Comparison of ENCODE assay signal across 9 cellular contexts in genomic region chr22:40519284-40519947, GRCh38.
DNase-seq lines count a peak whose midpoint lies in the region; ATAC-seq, FAIRE-seq and TF ChIP-seq lines count a peak whose summit lies in the region.
"Had no signal": no experiment of that assay in that cellular context is flagged by ENCODE, and none has a peak within 500 bp of the region (broad histone marks: within the 10 kb centered on the region; RNA-seq: fewer than 3 reads in every experiment).

No MANE protein-coding gene starts in this region.

- peaks cover 38% of the 10 kb centered on the region for H3K79me2 ChIP-seq in GM12878 (ENCODE audit: control insufficient read depth, insufficient read depth, low read length)

- H3K36me3 Mint-ChIP-seq in endodermal cell (ENCODE audit: low read depth): peaks cover 43% of the 10 kb centered on the region

- H3K27me3 ChIP-seq in GM12878 (replicated peaks in 1 of 2; ENCODE audit: control insufficient read depth in 2 of 2, insufficient read depth in 2 of 2, low read length in 1 of 2) (no peaks in the 10 kb centered on the region), rectal smooth muscle tissue (ENCODE audit: control insufficient read depth, insufficient read depth, low read length) (no peaks in the 10 kb centered on the region), endodermal cell (ENCODE audit: control insufficient read depth, insufficient read depth, low read length, poor library complexity, severe bottlenecking) (no peaks in the 10 kb centered on the region), psoas muscle (ENCODE audit: insufficient read depth in 3 of 3, low read length in 2 of 3) (no peaks in the 10 kb centered on the region)

- H3K27me3 Mint-ChIP-seq in endodermal cell (ENCODE audit: insufficient read depth): no peaks in the 10 kb centered on the region

- TF ChIP-seq EP300 in GM12878 (IDR thresholded peaks at IDR 0.05; ENCODE audit: borderline replicate concordance in 1 of 2, control insufficient read depth in 1 of 2, low read depth in 2 of 2, low read length in 2 of 2): no peak

- FAIRE-seq in GM12878 (lab: Jason Lieb, UNC): no peak

- H3K4me1 ChIP-seq in GM12878 (ENCODE audit: control insufficient read depth, insufficient read depth, low read length): peaks cover 18% of the 10 kb centered on the region
- peaks cover 2% of the 10 kb centered on the region for H3K4me1 ChIP-seq in rectal smooth muscle tissue (ENCODE audit: control insufficient read depth, insufficient read depth, low read length)
- no peaks in the 10 kb centered on the region for H3K4me1 ChIP-seq in endodermal cell (ENCODE audit: control insufficient read depth, insufficient read depth, low read length)
- peaks cover 4% of the 10 kb centered on the region for H3K4me1 ChIP-seq in psoas muscle

- TF ChIP-seq CTCF in GM12878 (IDR thresholded peaks at IDR 0.05 in 2 of 3, conservative IDR thresholded peaks at IDR 0.05 in 1 of 3; ENCODE audit: control insufficient read depth in 2 of 3, extremely low read depth in 1 of 3, insufficient read depth in 1 of 3, low read depth in 3 of 3, low read length in 3 of 3) (no peak), endodermal cell (conservative IDR thresholded peaks at IDR 0.05) (no peak), psoas muscle (IDR thresholded peaks at IDR 0.05) (no peak)

- H2AFZ ChIP-seq in GM12878 (ENCODE audit: control insufficient read depth, low read depth, low read length): no peak overlapping the region

- peaks cover 3% of the 10 kb centered on the region for H3K4me1 Mint-ChIP-seq in endodermal cell

- RAD21 ChIA-PET in GM12878 (lab: Charles Lee; ENCODE audit: unreplicated experiment): interaction anchor here (0.6 to 2.3 kb wide), 3 partner anchors 10 to 127 kb away, joined by 3 to 13 read pairs (median 4); no protein-coding TSS in a partner anchor

- DNase-seq in GM12878 (ENCODE audit: low read depth, low spot score): no peak
- DNase-seq in endodermal cell: no peak
- no peak for DNase-seq in psoas muscle
- no peak for DNase-seq in globus pallidus (ENCODE audit: low spot score)
- DNase-seq: stimulated activated CD4-positive, alpha-beta T cell treated with anti-CD3 and anti-CD28 coated beads, Interleukin-12 subunit alpha, Interleukin-12 subunit beta, amount 100 ng/mL, for 4 hours had no signal

- TSS peak; percentile 32 for BruUV-seq in GM12878 (replicated peaks; lab: Mats Ljungman, UMichigan)

- H3K27ac Mint-ChIP-seq in endodermal cell: no peak overlapping the region

- in situ Hi-C loops in GM12878 (cut with MboI): no loop called here

- H3K4me3 ChIP-seq in GM12878 (peak overlapping the region; percentile 48; the same call in 1 of the 2 replicates), rectal smooth muscle tissue (ENCODE audit: low read length) (peak overlapping the region; percentile 34), endodermal cell (ENCODE audit: low read length) (no peak overlapping the region), psoas muscle (no peak overlapping the region)
- H3K4me3 ChIP-seq: lung had no signal

- POLR2A ChIA-PET in GM12878 (lab: Charles Lee): interaction anchor here (0.6 to 1.6 kb wide), 9 partner anchors 11 to 117 kb away, joined by 3 to 6 read pairs (median 4); partner anchors contain the start of gene MRTFA

- H3K9me3 ChIP-seq in GM12878 (replicated peaks; ENCODE audit: control insufficient read depth, insufficient read depth, low read length) (no peaks in the 10 kb centered on the region; the same call in 1 of the 3 replicates), endodermal cell (ENCODE audit: control insufficient read depth, low read length) (peaks cover 8% of the 10 kb centered on the region), psoas muscle (no peaks in the 10 kb centered on the region)

- CTCF ChIA-PET in GM12878 (lab: Yijun Ruan, JAX): interaction anchor here (0.7 to 6.7 kb wide), 2 partner anchors 31 to 83 kb away, joined by 3 to 39 read pairs; no protein-coding TSS in a partner anchor

- no peaks in the 10 kb centered on the region for H4K20me1 ChIP-seq in GM12878 (ENCODE audit: control insufficient read depth, insufficient read depth)

- WGBS in GM12878 (ENCODE audit: insufficient coverage, insufficient replicate concordance, low lambda C conversion rate, missing lambda C conversion rate): 3% methylated on average over 5 of the region's 5 CpGs
- WGBS in endodermal cell (ENCODE audit: insufficient coverage in 1 of 2, insufficient read length in 1 of 2), 2 experiments: 91 to 93% methylated on average over 3 to 5 of the region's 5 CpGs
- 83 to 86% (median 85%) methylated on average over 5 of the region's 5 CpGs for WGBS in psoas muscle, 3 donors

- TF ChIP-seq RAD21 in GM12878 (IDR thresholded peaks at IDR 0.05; ENCODE audit: insufficient read depth, low read depth, low read length): no peak

- H3K9ac ChIP-seq in GM12878 (ENCODE audit: control insufficient read depth, insufficient read depth, low read length) (peak overlapping the region; percentile 7; the same call in 1 of the 2 replicates), rectal smooth muscle tissue (ENCODE audit: low read length) (no peak overlapping the region), endodermal cell (ENCODE audit: extremely low read depth, low read length, poor library complexity, severe bottlenecking) (no peak overlapping the region)

- intact Hi-C loops in GM12878 (cut with micrococcal nuclease; ENCODE audit: unreplicated experiment): no loop called here
- intact Hi-C loops in psoas muscle (cut with DNase I): no loop called here

- peaks cover 0 to 14% of the 10 kb centered on the region in 2 experiments for H3K36me3 ChIP-seq in GM12878 (ENCODE audit: control insufficient read depth in 2 of 2, insufficient read depth in 2 of 2, low read length in 1 of 2)
- H3K36me3 ChIP-seq in rectal smooth muscle tissue (ENCODE audit: control insufficient read depth, insufficient read depth, low read length): no peaks in the 10 kb centered on the region
- peaks cover 6% of the 10 kb centered on the region for H3K36me3 ChIP-seq in endodermal cell (ENCODE audit: control insufficient read depth, insufficient read depth, low read length)
- H3K36me3 ChIP-seq in psoas muscle (ENCODE audit: insufficient read depth in 1 of 2, low read depth in 1 of 2): peaks cover 0 to 9% of the 10 kb centered on the region in 2 donors

- H3K9me3 Mint-ChIP-seq in endodermal cell: peaks cover 2% of the 10 kb centered on the region

- H3K27ac ChIP-seq in GM12878 (ENCODE audit: control insufficient read depth, insufficient read depth) (peak overlapping the region; percentile 83), rectal smooth muscle tissue (ENCODE audit: low read depth, low read length) (no peak overlapping the region), endodermal cell (ENCODE audit: low read depth, low read length) (no peak overlapping the region), psoas muscle (no peak overlapping the region)

- ATAC-seq in GM18867 (IDR thresholded peaks at IDR 0.05; ENCODE audit: unreplicated experiment): peak; percentile 69
- ATAC-seq in HG03354 (IDR thresholded peaks at IDR 0.05; ENCODE audit: poor library complexity, severe bottlenecking, unreplicated experiment): peak; percentile 45
- ATAC-seq in GM12878: peak; percentile 93
- ATAC-seq in psoas muscle: no peak

- H3K4me3 Mint-ChIP-seq in endodermal cell: no peak overlapping the region

- SMC1A ChIA-PET in GM12878 (lab: Charles Lee; ENCODE audit: uncharacterized antibody, unreplicated experiment): interaction anchor here (1.0 to 12.0 kb wide), 12 partner anchors 9 to 132 kb away, joined by 3 to 99 read pairs (median 4); no protein-coding TSS in a partner anchor

- peak overlapping the region; percentile 77 for H3K4me2 ChIP-seq in GM12878 (ENCODE audit: control insufficient read depth, insufficient read depth)

- TF ChIP-seq POLR2A in GM12878 (IDR thresholded peaks at IDR 0.05; ENCODE audit: low read depth, low read length): no peak

TF ChIP-seq in GM12878, 131 proteins besides CTCF, POLR2A, EP300 and RAD21 (continues in another document):
- TF ChIP-seq CBX3 (IDR thresholded peaks at IDR 0.05; ENCODE audit: borderline replicate concordance, low read depth) (no peak), ATF2 (IDR thresholded peaks at IDR 0.05; ENCODE audit: low read length) (peak; percentile 70), TAF1 (IDR thresholded peaks at IDR 0.05; ENCODE audit: borderline replicate concordance, low read depth, low read length) (no peak), MTA2 (IDR thresholded peaks at IDR 0.05; ENCODE audit: low read depth) (peak; percentile 69; the same call in 1 of the 2 replicates), IKZF1 (conservative IDR thresholded peaks at IDR 0.05) (0 out of 2 replicates have a peak, but pooled peaks have one; percentile 14), USF1 (IDR thresholded peaks at IDR 0.05; ENCODE audit: borderline replicate concordance, extremely low read length, insufficient read depth, low read depth, low read length) (no peak), YY1 (IDR thresholded peaks at IDR 0.05; ENCODE audit: low read depth, low read length) (peak; percentile 61; the same call in 1 of the 2 replicates), EED (IDR thresholded peaks at IDR 0.05; ENCODE audit: low read depth) (0 out of 2 replicates have a peak, but pooled peaks have one; percentile 23), IKZF2 (IDR thresholded peaks at IDR 0.05) (peak; percentile 22 to 34; a peak in 3 of 4 replicates), CREM (IDR thresholded peaks at IDR 0.05; ENCODE audit: low read depth) (peak; percentile 51; the same call in 1 of the 2 replicates)

Comparison
In these comparisons a context has a peak if more than half of its experiments do, and no peak if none do; other contexts are left out.
1. ATAC-seq: peak in GM18867 (single experiment), HG03354 (single experiment) and GM12878 (single experiment); none in psoas muscle (0 of 4).
2. H3K4me3 ChIP-seq: peak in GM12878 (single experiment) and rectal smooth muscle tissue (single experiment); none in endodermal cell (single experiment) and psoas muscle (single experiment).